1 cellular context compared by ENCODE assay signal in genomic region chr7:80386686-80387085, GRCh38.
TF ChIP-seq lines count a peak whose summit lies in the region.

No MANE protein-coding gene starts in this region.

TF ChIP-seq in IMR-90, 13 proteins besides CTCF, POLR2A, EP300 and RAD21 (continued from another document):
- no peak for TF ChIP-seq RFX5 (IDR thresholded peaks at IDR 0.05; ENCODE audit: low read depth, low read length)
